ENCODE assay signal across 17 cellular contexts in genomic region chr1:170096806-170097340, GRCh38. TPM values are rescaled to one million over a fixed set of nuclear protein-coding genes. Genes with fewer than 3 reads are reported as not detected.
DNase-seq lines count a peak whose midpoint lies in the region; ATAC-seq and TF ChIP-seq lines count a peak whose summit lies in the region.
"Had no signal": no experiment of that assay in that cellular context is flagged by ENCODE, and none has a peak within 500 bp of the region (broad histone marks: within the 10 kb centered on the region; RNA-seq: fewer than 3 reads in every experiment).

No MANE protein-coding gene starts in this region.

- H3K27ac ChIP-seq in OCI-LY3 (ENCODE audit: low read length): no peak overlapping the region
- H3K27ac ChIP-seq: PC-9 had no signal

- peaks cover 25% of the 10 kb centered on the region for H3K4me1 Mint-ChIP-seq in nephron
- H3K4me1 Mint-ChIP-seq: CD14-positive monocyte had no signal

- peak overlapping the region; percentile 54 for H3K4me2 ChIP-seq in OCI-LY3 (ENCODE audit: low read length)
- H3K4me2 ChIP-seq: PC-9 had no signal

- H4K20me1 ChIP-seq in OCI-LY3 (ENCODE audit: insufficient read depth, low read length): no peaks in the 10 kb centered on the region

- H3K27me3 Mint-ChIP-seq in nephron (ENCODE audit: low read depth): peaks cover 4% of the 10 kb centered on the region

- no peaks in the 10 kb centered on the region for H3K79me2 ChIP-seq in OCI-LY3 (ENCODE audit: low read length)

- peak; percentile 4 for DNase-seq in HT-29 (ENCODE audit: low spot score)
- no peak for DNase-seq in erythroblast (lab: John Stamatoyannopoulos, UW)
- DNase-seq in hepatic stellate cell (ENCODE audit: low spot score): no peak
- DNase-seq in BE2C: no peak
- DNase-seq: AML-193, DMS79, HFFc6, NCI-H1105 treated with DMSO at 0.1 percent for 48 hours, NCI-H1694, NCI-H2081 treated with DMSO at 0.1 percent for 48 hours, NCI-H748 treated with DMSO at 0.1 percent for 48 hours, PC-9 had no signal

- H3K4me3 ChIP-seq in OCI-LY3 (ENCODE audit: low read length) (no peak overlapping the region), BE2C (ENCODE audit: low read depth, low read length) (no peak overlapping the region)
- H3K4me3 ChIP-seq: PC-9 had no signal

- no peak for ATAC-seq in HG02623 (IDR thresholded peaks at IDR 0.05; ENCODE audit: unreplicated experiment)

- peak overlapping the region; percentile 7 to 57 (median 7) for H3K27ac Mint-ChIP-seq in nephron
- H3K27ac Mint-ChIP-seq: CD14-positive monocyte, HFFc6 had no signal

- H3K9ac ChIP-seq in OCI-LY3 (ENCODE audit: low read length): no peak overlapping the region

- H3K27me3 ChIP-seq in OCI-LY3 (ENCODE audit: low read depth, low read length) (peaks cover 10% of the 10 kb centered on the region; the same call in 1 of the 2 replicates), BE2C (no peaks in the 10 kb centered on the region)

- no peaks in the 10 kb centered on the region for H3K36me3 ChIP-seq in OCI-LY3 (replicated peaks; ENCODE audit: low read depth, low read length)
- H3K36me3 ChIP-seq in BE2C: no peaks in the 10 kb centered on the region

- no peak for TF ChIP-seq POLR2A in erythroblast (IDR thresholded peaks at IDR 0.05; ENCODE audit: low read length)

- H3K4me1 ChIP-seq in OCI-LY3 (ENCODE audit: low read length) (peaks cover 30% of the 10 kb centered on the region), BE2C (no peaks in the 10 kb centered on the region)

- peak overlapping the region in 1 of 3 experiments; percentile 39 for H3K4me3 Mint-ChIP-seq in nephron
- H3K4me3 Mint-ChIP-seq: CD14-positive monocyte, HFFc6 had no signal

- no peaks in the 10 kb centered on the region for H3K36me3 Mint-ChIP-seq in nephron (ENCODE audit: low read depth)
- H3K36me3 Mint-ChIP-seq: CD14-positive monocyte had no signal

- H3K9me3 Mint-ChIP-seq in nephron: peaks cover 15% of the 10 kb centered on the region
- H3K9me3 Mint-ChIP-seq: HFFc6 had no signal

- TF ChIP-seq CTCF in OCI-LY3 (IDR thresholded peaks at IDR 0.05; ENCODE audit: low read depth, low read length) (no peak), nephron (IDR thresholded peaks at IDR 0.05; ENCODE audit: unreplicated experiment in 3 of 3) (no peak), BE2C (IDR thresholded peaks at IDR 0.05; ENCODE audit: low read depth, low read length) (no peak)

- no peak overlapping the region for H2AFZ ChIP-seq in OCI-LY3 (ENCODE audit: low read depth, low read length)
- H2AFZ ChIP-seq: PC-9 had no signal

- H3K9me3 ChIP-seq in OCI-LY3 (ENCODE audit: insufficient read depth, low read length): no peaks in the 10 kb centered on the region
- H3K9me3 ChIP-seq in BE2C: no peaks in the 10 kb centered on the region

RNA-seq across cellular contexts. Expression of gene KIFAP3, which starts 22.4 kb away (rescaled TPM):
- total RNA-seq in HT-29 (2014; rRNA removed; shearing (Covaris generic)): 2.2 and 3.5 TPM in 2 replicates
- polyA plus RNA-seq in BE2C (2012; ENCODE audit: insufficient read depth, insufficient read length, low read depth): 13.3 TPM

RNA-seq across cellular contexts. Expression of gene NTMT2, which starts 48.9 kb away (rescaled TPM):
- total RNA-seq in HT-29 (2014; rRNA removed; shearing (Covaris generic)): not detected in 2 replicates
- not detected for polyA plus RNA-seq in BE2C (2012; ENCODE audit: insufficient read depth, insufficient read length, low read depth)
- total RNA-seq: H1, HFFc6, PC-9 had no signal
- polyA plus RNA-seq: CD14-positive monocyte had no signal
